In genomic region chr2:205806126-205806905, GRCh38 we compare ENCODE assay signal across 25 cellular contexts.
DNase-seq lines count a peak whose midpoint lies in the region; ATAC-seq, FAIRE-seq and TF ChIP-seq lines count a peak whose summit lies in the region.
"Had no signal": no experiment of that assay in that cellular context is flagged by ENCODE, and none has a peak within 500 bp of the region (broad histone marks: within the 10 kb centered on the region; RNA-seq: fewer than 3 reads in every experiment).

No MANE protein-coding gene starts in this region.

- no peaks in the 10 kb centered on the region for H3K9me3 Mint-ChIP-seq in naive thymus-derived CD8-positive, alpha-beta T cell
- H3K9me3 Mint-ChIP-seq: activated naive CD4-positive, alpha-beta T cell treated with anti-CD3 and anti-CD28 coated beads for 36 hours; activated T-cell treated with anti-CD3 and anti-CD28 coated beads, Interleukin-2, amount 50 U/mL, for 4 hours; CD4-positive, alpha-beta T cell; central memory CD8-positive, alpha-beta T cell; H9; stimulated activated naive B cell treated with anti-CD40 and anti-IgM and Interleukin-4, amounts not matched to agents 10 μg/mL and 1 μg/mL and 100 μg/mL, for 72 hours had no signal

- H3K4me3 ChIP-seq in colonic mucosa (no peak overlapping the region), right lobe of liver (peak overlapping the region; percentile 12 to 25 (median 17)), spleen (no peak overlapping the region)
- H3K4me3 ChIP-seq: ovary, sigmoid colon, thyroid gland had no signal

- ATAC-seq in right lobe of liver (peak; percentile 94 to 97 (median 96)), left ventricle myocardium superior (no peak)
- ATAC-seq in naive thymus-derived CD8-positive, alpha-beta T cell = no peak
- ATAC-seq: activated CD8-positive, alpha-beta T cell treated with anti-CD3 and anti-CD28 coated beads, Interleukin-2, amount 10 ng/mL, durations not matched to agents 7 days and 5 days; activated T-cell treated with anti-CD3 and anti-CD28 coated beads, Interleukin-2, amount 50 U/mL, for 4 hours; stimulated activated naive B cell treated with anti-CD40 and anti-IgM and Interleukin-4, amounts not matched to agents 10 μg/mL and 1 μg/mL and 100 μg/mL, for 72 hours; T-helper 17 cell had no signal

- TF ChIP-seq CTCF in colonic mucosa (IDR thresholded peaks at IDR 0.05) (no peak), right lobe of liver (IDR thresholded peaks at IDR 0.05) (no peak), spleen (IDR thresholded peaks at IDR 0.05 in 8 of 11, conservative IDR thresholded peaks at IDR 0.05 in 3 of 11) (no peak), D721Med (IDR thresholded peaks at IDR 0.05; ENCODE audit: insufficient read depth, missing control alignments) (no peak)

- H3K36me3 Mint-ChIP-seq in naive thymus-derived CD8-positive, alpha-beta T cell = no peaks in the 10 kb centered on the region
- H3K36me3 Mint-ChIP-seq: stimulated activated naive B cell treated with anti-CD40 and anti-IgM and Interleukin-4, amounts not matched to agents 10 μg/mL and 1 μg/mL and 100 μg/mL, for 72 hours had no signal

- DNase-seq in DMS53 treated with DMSO at 0.1 percent for 48 hours (lab: John Stamatoyannopoulos, UW; ENCODE audit: unreplicated experiment) (peak; percentile 82), colonic mucosa (peak; percentile 68), right lobe of liver (peak; percentile 58 to 81 (median 78)), spleen (peak; percentile 63), D721Med (ENCODE audit: insufficient read length, low spot score) (no peak), left ventricle myocardium superior (no peak), GDM1 (lab: John Stamatoyannopoulos, UW) (no peak)
- DNase-seq in naive thymus-derived CD8-positive, alpha-beta T cell = no peak
- DNase-seq: activated CD8-positive, alpha-beta T cell treated with anti-CD3 and anti-CD28 coated beads, Interleukin-2, amount 10 ng/mL, durations not matched to agents 7 days and 5 days; activated naive CD4-positive, alpha-beta T cell treated with anti-CD3 and anti-CD28 coated beads for 36 hours; activated T-cell treated with anti-CD3 and anti-CD28 coated beads, Interleukin-2, amount 50 U/mL, for 4 hours; anterior cingulate cortex; CD4-positive, alpha-beta T cell; erythroblast; foreskin melanocyte; H9; NCI-H1105 treated with DMSO at 0.1 percent for 48 hours; NCI-H2081; ovary; sigmoid colon; stimulated activated naive B cell treated with anti-CD40 and anti-IgM and Interleukin-4, amounts not matched to agents 10 μg/mL and 1 μg/mL and 100 μg/mL, for 72 hours; T-helper 17 cell; thyroid gland had no signal

- H3K9me3 ChIP-seq in colonic mucosa (no peaks in the 10 kb centered on the region), right lobe of liver (no peaks in the 10 kb centered on the region), spleen (no peaks in the 10 kb centered on the region)
- H3K9me3 ChIP-seq: ovary, sigmoid colon, thyroid gland had no signal

- intact Hi-C loops in colonic mucosa (cut with DNase I) = no loop called here
- intact Hi-C loops in right lobe of liver (cut with DNase I) = no loop called here
- intact Hi-C loops in spleen (cut with DNase I; ENCODE audit: low total_unique reads) = no loop called here
- intact Hi-C loops in left ventricle myocardium superior (cut with micrococcal nuclease) = no loop called here

- 23% methylated on average over 14 of the region's 19 CpGs for WGBS in right lobe of liver (ENCODE audit: insufficient coverage, low coverage, low lambda C conversion rate, missing lambda C conversion rate)
- 84 to 91% (median 85%) methylated on average over 19 of the region's 19 CpGs for WGBS in spleen, 5 donors

- TF ChIP-seq POLR2A in right lobe of liver (IDR thresholded peaks at IDR 0.05) (peak; percentile 22), spleen (IDR thresholded peaks at IDR 0.05) (no peak)

- POLR2A ChIA-PET in naive thymus-derived CD8-positive, alpha-beta T cell (lab: Charles Lee) = no interaction called here

- H3K27me3 ChIP-seq in colonic mucosa (no peaks in the 10 kb centered on the region), right lobe of liver (no peaks in the 10 kb centered on the region), spleen (replicated peaks in 1 of 7) (peaks cover 0 to 5% (median 0%) of the 10 kb centered on the region in 7 donors)
- H3K27me3 ChIP-seq: ovary, sigmoid colon, thyroid gland had no signal

- H3K4me3 Mint-ChIP-seq in naive thymus-derived CD8-positive, alpha-beta T cell = no peak overlapping the region
- H3K4me3 Mint-ChIP-seq: activated CD8-positive, alpha-beta T cell treated with anti-CD3 and anti-CD28 coated beads, Interleukin-2, amount 10 ng/mL, durations not matched to agents 7 days and 5 days; activated naive CD4-positive, alpha-beta T cell treated with anti-CD3 and anti-CD28 coated beads for 36 hours; activated T-cell treated with anti-CD3 and anti-CD28 coated beads, Interleukin-2, amount 50 U/mL, for 4 hours; CD4-positive, alpha-beta T cell; central memory CD8-positive, alpha-beta T cell; H9; stimulated activated naive B cell treated with anti-CD40 and anti-IgM and Interleukin-4, amounts not matched to agents 10 μg/mL and 1 μg/mL and 100 μg/mL, for 72 hours; T-helper 17 cell had no signal

- peaks cover 0 to 8% (median 0%) of the 10 kb centered on the region in 5 donors for H3K27me3 Mint-ChIP-seq in naive thymus-derived CD8-positive, alpha-beta T cell

- no peaks in the 10 kb centered on the region for H3K4me1 Mint-ChIP-seq in naive thymus-derived CD8-positive, alpha-beta T cell
- H3K4me1 Mint-ChIP-seq: central memory CD8-positive, alpha-beta T cell; T-helper 17 cell had no signal

- H3K36me3 ChIP-seq in colonic mucosa = no peaks in the 10 kb centered on the region
- H3K36me3 ChIP-seq in right lobe of liver = no peaks in the 10 kb centered on the region
- H3K36me3 ChIP-seq in spleen = no peaks in the 10 kb centered on the region
- H3K36me3 ChIP-seq: ovary, sigmoid colon, thyroid gland had no signal

- H3K9ac ChIP-seq in colonic mucosa (ENCODE audit: low read depth in 2 of 2, low read length in 2 of 2) = no peak overlapping the region

- H3K4me1 ChIP-seq in colonic mucosa (no peaks in the 10 kb centered on the region), right lobe of liver (peaks cover 0 to 5% (median 0%) of the 10 kb centered on the region in 4 donors), spleen (no peaks in the 10 kb centered on the region)
- H3K4me1 ChIP-seq: thyroid gland had no signal

- no peak for FAIRE-seq in D721Med (lab: Jason Lieb, UNC)
- FAIRE-seq: keratinocyte had no signal

- no peak overlapping the region for H3K27ac Mint-ChIP-seq in naive thymus-derived CD8-positive, alpha-beta T cell
- H3K27ac Mint-ChIP-seq: activated CD8-positive, alpha-beta T cell treated with anti-CD3 and anti-CD28 coated beads, Interleukin-2, amount 10 ng/mL, durations not matched to agents 7 days and 5 days; activated naive CD4-positive, alpha-beta T cell treated with anti-CD3 and anti-CD28 coated beads for 36 hours; CD4-positive, alpha-beta T cell; H9; stimulated activated naive B cell treated with anti-CD40 and anti-IgM and Interleukin-4, amounts not matched to agents 10 μg/mL and 1 μg/mL and 100 μg/mL, for 72 hours; T-helper 17 cell had no signal

- H3K27ac ChIP-seq in colonic mucosa = no peak overlapping the region
- H3K27ac ChIP-seq in right lobe of liver = peak overlapping the region in 2 of 3 donors; percentile 50 to 74
- no peak overlapping the region for H3K27ac ChIP-seq in spleen
- H3K27ac ChIP-seq: ovary, thyroid gland had no signal

Comparison
In these comparisons a context has a peak if more than half of its experiments do, and no peak if none do; other contexts are left out.
1. DNase-seq: peak in DMS53 treated with DMSO at 0.1 percent for 48 hours (single experiment), colonic mucosa (single experiment), right lobe of liver (3 of 3) and spleen (single experiment); none in D721Med (single experiment), naive thymus-derived CD8-positive, alpha-beta T cell (0 of 10), left ventricle myocardium superior (single experiment) and GDM1 (single experiment).
2. H3K27ac ChIP-seq: peak in right lobe of liver (2 of 3); none in colonic mucosa (single experiment) and spleen (0 of 8).
3. H3K4me3 ChIP-seq: peak in right lobe of liver (3 of 3); none in colonic mucosa (single experiment) and spleen (0 of 8).
4. ATAC-seq: peak in right lobe of liver (4 of 4); none in naive thymus-derived CD8-positive, alpha-beta T cell (0 of 2) and left ventricle myocardium superior (single experiment).